8 cellular contexts compared by ENCODE assay signal in genomic region chr12:101876861-101877815, GRCh38. TPM values are rescaled to one million over a fixed set of nuclear protein-coding genes. Genes with fewer than 3 reads are reported as not detected.
DNase-seq lines count a peak whose midpoint lies in the region; ATAC-seq and TF ChIP-seq lines count a peak whose summit lies in the region.

Gene DRAM1 (plus strand): TSS chr12:101877580. CDS start chr12:101877790, 210 bp downstream.

- peak; percentile 82 for ATAC-seq in GM21423 (IDR thresholded peaks at IDR 0.05; ENCODE audit: unreplicated experiment)

- H3K79me2 ChIP-seq in osteoblast (ENCODE audit: insufficient read depth, low read length): peaks cover 39% of the 10 kb centered on the region

- peak within 1 kb of the TSS; percentile 88 for H3K4me2 ChIP-seq in osteoblast (ENCODE audit: insufficient read depth, low read length)

- H3K4me3 Mint-ChIP-seq in activated naive CD8-positive, alpha-beta T cell: peak within 1 kb of the TSS; percentile 83

- peak within 1 kb of the TSS; percentile 94 for H3K9ac ChIP-seq in HUES6 (ENCODE audit: low read length)
- peak within 1 kb of the TSS; percentile 83 for H3K9ac ChIP-seq in SK-N-MC (ENCODE audit: insufficient read length)

- no peaks in the 10 kb centered on the region for H3K36me3 Mint-ChIP-seq in activated naive CD8-positive, alpha-beta T cell

- DNase-seq in DMS79 treated with DMSO at 0.1 percent for 48 hours (lab: John Stamatoyannopoulos, UW): peak; percentile 36
- no peak for DNase-seq in SK-N-MC (ENCODE audit: low read depth, low spot score)
- peak; percentile 89 for DNase-seq in glomerular visceral epithelial cell (ENCODE audit: extremely low spot score)
- DNase-seq in osteoblast (ENCODE audit: insufficient read length, low spot score, missing footprints): peak; percentile 96

- TF ChIP-seq CTCF in osteoblast (IDR thresholded peaks at IDR 0.05; ENCODE audit: extremely low read depth, low read depth, low read length): no peak

- H2AFZ ChIP-seq in osteoblast (ENCODE audit: low read length): peak within 1 kb of the TSS; percentile 91

- peaks cover 4% of the 10 kb centered on the region for H4K20me1 ChIP-seq in osteoblast (ENCODE audit: insufficient read depth, low read length)

- peaks cover 11% of the 10 kb centered on the region for H3K4me1 Mint-ChIP-seq in activated naive CD8-positive, alpha-beta T cell (ENCODE audit: low read depth)

- H3K27me3 ChIP-seq in HUES6 (ENCODE audit: control insufficient read depth, insufficient read depth, low read length): peaks cover 12% of the 10 kb centered on the region
- H3K27me3 ChIP-seq in osteoblast (ENCODE audit: insufficient read depth, low read length): no peaks in the 10 kb centered on the region

- H3K9me3 ChIP-seq in HUES6 (ENCODE audit: control insufficient read depth, insufficient read depth, low read depth, low read length) (no peaks in the 10 kb centered on the region), SK-N-MC (ENCODE audit: low read depth, low read length) (no peaks in the 10 kb centered on the region), osteoblast (ENCODE audit: low read depth, low read length) (no peaks in the 10 kb centered on the region)

- peak within 1 kb of the TSS; percentile 96; the same call in 1 of the 2 replicates for H3K27ac ChIP-seq in HUES6 (ENCODE audit: low read depth, low read length)
- no peak within 1 kb of the TSS for H3K27ac ChIP-seq in SK-N-MC
- H3K27ac ChIP-seq in osteoblast (ENCODE audit: low read depth, low read length): peak within 1 kb of the TSS; percentile 98
- peak within 1 kb of the TSS; percentile 56 for H3K27ac ChIP-seq in temporal lobe (ENCODE audit: low read depth, low read length)

- H3K36me3 ChIP-seq in HUES6 (ENCODE audit: control insufficient read depth, insufficient read depth, low read length): no peaks in the 10 kb centered on the region
- H3K36me3 ChIP-seq in SK-N-MC (ENCODE audit: insufficient read depth, low read length): no peaks in the 10 kb centered on the region
- H3K36me3 ChIP-seq in osteoblast (ENCODE audit: insufficient read depth, low read length): peaks cover 9% of the 10 kb centered on the region

- peak within 1 kb of the TSS; percentile 79 for H3K27ac Mint-ChIP-seq in activated naive CD8-positive, alpha-beta T cell

- 0 out of 2 replicates have a peak, but pooled peaks cover 5% of the 10 kb centered on the region for H3K4me1 ChIP-seq in HUES6 (ENCODE audit: control insufficient read depth, insufficient read depth, low read length)
- H3K4me1 ChIP-seq in osteoblast (ENCODE audit: insufficient read depth, low read length): peaks cover 19% of the 10 kb centered on the region

- H3K27me3 Mint-ChIP-seq in activated naive CD8-positive, alpha-beta T cell: no peaks in the 10 kb centered on the region

- H3K4me3 ChIP-seq in HUES6 (ENCODE audit: low read depth, low read length) (peak within 1 kb of the TSS; percentile 85), SK-N-MC (peak within 1 kb of the TSS; percentile 85), osteoblast (ENCODE audit: insufficient read depth, low read length) (peak within 1 kb of the TSS; percentile 88)

- H3K9me3 Mint-ChIP-seq in activated naive CD8-positive, alpha-beta T cell (ENCODE audit: low read depth): no peaks in the 10 kb centered on the region

RNA-seq across cellular contexts. Expression of gene DRAM1, which starts in this region (rescaled TPM):
- total RNA-seq in osteoblast: 141 and 150 TPM in 2 replicates
- 0.98 TPM for total RNA-seq in temporal lobe

Comparison
In these comparisons a context has a peak if more than half of its experiments do, and no peak if none do; other contexts are left out.
1. RNA of gene DRAM1 (total RNA-seq): 141 to 150 TPM in osteoblast; 0.98 TPM in temporal lobe (single experiment); every median in the first group is over 10 times any median in the second.
2. Peak in every context shown above with its lines, with median percentiles within 50 percentile points of each other: H3K4me3 ChIP-seq.